7 cellular contexts compared by ENCODE assay signal in the genomic region with DNA sequence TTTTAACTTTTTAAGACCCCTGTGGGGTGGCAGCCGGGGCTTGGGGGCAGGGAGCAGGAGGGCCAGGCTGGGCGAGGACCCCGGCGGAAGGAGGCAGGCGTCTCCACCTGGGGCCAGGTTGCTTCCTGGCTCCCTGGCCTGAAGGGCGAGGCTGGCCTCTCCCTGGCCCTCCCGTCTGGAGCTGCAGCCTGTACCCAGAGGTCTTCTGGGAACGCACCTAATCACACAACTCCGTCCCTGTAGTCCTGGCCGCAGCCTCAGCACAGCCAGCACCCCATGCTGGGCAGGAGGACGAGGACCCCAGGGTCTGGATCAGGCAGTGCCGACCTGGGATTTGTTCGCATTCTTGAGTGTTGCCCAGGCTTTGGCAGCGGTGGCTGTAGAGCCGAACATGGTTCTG.
"Had no signal": no experiment of that assay in that cellular context is flagged by ENCODE, and none has a peak within 500 bp of the region (broad histone marks: within the 10 kb centered on the region; RNA-seq: fewer than 3 reads in every experiment).

No MANE protein-coding gene starts in this region.

- DNase-seq: H9, HCEC 1CT, IMR-90 had no signal

- FAIRE-seq: H1, H54, HTR-8/SVneo had no signal

- H3K4me2 ChIP-seq: GM23338 had no signal

- H3K4me3 ChIP-seq: GM23338 had no signal

- ATAC-seq: GM23338 had no signal

- H2AFZ ChIP-seq: GM23338 had no signal
